ENCODE assay signal across 8 cellular contexts in the genomic region with DNA sequence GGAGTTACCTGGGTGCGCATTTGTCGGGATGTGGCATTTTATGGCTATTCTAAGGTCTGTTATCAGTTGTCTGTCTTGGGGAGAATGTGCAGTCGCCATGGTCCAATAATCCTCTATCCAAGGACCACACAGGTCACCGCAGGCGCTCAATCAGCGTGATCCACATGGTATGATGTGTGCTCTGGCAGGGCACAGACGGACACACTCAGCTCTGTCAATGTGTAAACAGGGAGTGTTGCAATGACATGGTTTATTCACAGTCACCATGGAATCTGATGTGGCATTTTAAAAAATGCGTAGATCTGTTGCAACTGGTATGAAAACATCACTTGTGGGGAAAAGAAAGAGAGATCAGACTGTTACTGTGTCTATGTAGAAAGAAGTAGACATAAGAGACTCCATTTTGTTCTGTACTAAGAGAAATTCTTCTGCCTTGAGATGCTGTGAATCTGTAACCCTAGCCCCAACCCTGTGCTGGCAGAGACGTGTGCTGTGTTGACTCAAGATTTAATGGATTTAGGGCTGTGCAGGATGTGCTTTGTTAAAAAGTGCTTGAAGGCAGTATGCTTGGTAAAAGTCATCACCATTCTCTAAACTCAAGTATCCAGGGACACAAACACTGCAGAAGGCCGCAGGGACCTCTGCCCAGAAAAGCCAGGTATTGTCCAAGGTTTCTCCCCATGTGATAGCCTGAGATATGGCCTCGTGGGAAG. TPM values are rescaled to one million over a fixed set of nuclear protein-coding genes. Genes with fewer than 3 reads are reported as not detected.
A peak's percentile ranks its signal among the peaks of the same experiment; 100 is the strongest.
DNase-seq lines count a peak whose midpoint lies in the region; TF ChIP-seq lines count a peak whose summit lies in the region.
"Not testable (repeated sequence)": the region's sequence is repeated elsewhere in the genome, so short reads cannot be mapped to it uniquely, and the experiment has no call there.
"Had no signal": no experiment of that assay in that cellular context is flagged by ENCODE, and none has a peak within 500 bp of the region (broad histone marks: within the 10 kb centered on the region; RNA-seq: fewer than 3 reads in every experiment).

No MANE protein-coding gene starts in this region.

- not testable (repeated sequence) for H3K36me3 ChIP-seq in WERI-Rb-1; parathyroid adenoma (ENCODE audit: control insufficient read depth, insufficient read depth, low read length)

- not testable (repeated sequence) for H3K27me3 ChIP-seq in WERI-Rb-1 (ENCODE audit: insufficient read depth, low read depth, severe bottlenecking); parathyroid adenoma (ENCODE audit: control insufficient read depth, insufficient read depth, low read length)

- not testable (repeated sequence) for H3K9ac ChIP-seq in parathyroid adenoma

- not testable (repeated sequence) for H3K4me3 ChIP-seq in WERI-Rb-1 (ENCODE audit: low read depth, low read length); parathyroid adenoma (ENCODE audit: low read depth, low read length)

- not testable (repeated sequence) for H3K4me1 ChIP-seq in parathyroid adenoma

- DNase-seq in COLO668 (lab: John Stamatoyannopoulos, UW; ENCODE audit: unreplicated experiment) (peak; percentile 13), HFFc6 (peak; percentile 41), NCI-H69 (lab: John Stamatoyannopoulos, UW) (peak; percentile 13), left kidney (ENCODE audit: low read depth, low spot score) (peak; percentile 48)
- not testable (repeated sequence) for DNase-seq in WERI-Rb-1; epithelial cell of prostate (ENCODE audit: low read depth, low spot score)

- peaks cover 28% of the 10 kb centered on the region for H3K36me3 Mint-ChIP-seq in HFFc6 (ENCODE audit: low read depth)

- not testable (repeated sequence) for H3K27me3 Mint-ChIP-seq in HFFc6 (ENCODE audit: insufficient read depth)

- H3K79me2 ChIP-seq in parathyroid adenoma: not testable (repeated sequence)

- peaks cover 39% of the 10 kb centered on the region for H3K9me3 Mint-ChIP-seq in HFFc6

- TF ChIP-seq CTCF in HFFc6 (IDR thresholded peaks at IDR 0.05); WERI-Rb-1 (IDR thresholded peaks at IDR 0.05; ENCODE audit: low read depth, low read length); parathyroid adenoma (IDR thresholded peaks at IDR 0.05): not testable (repeated sequence)

- H3K4me2 ChIP-seq in parathyroid adenoma (ENCODE audit: low read length): not testable (repeated sequence)

- H2AFZ ChIP-seq in parathyroid adenoma: peak overlapping the region; percentile 16

- H3K27ac ChIP-seq in WERI-Rb-1 (peak overlapping the region; percentile 47), epithelial cell of prostate (peak overlapping the region; percentile 19)
- not testable (repeated sequence) for H3K27ac ChIP-seq in parathyroid adenoma

- H3K27ac Mint-ChIP-seq in HFFc6: peak overlapping the region; percentile 12; the same call in 1 of the 2 replicates

- not testable (repeated sequence) for H3K9me3 ChIP-seq in WERI-Rb-1 (ENCODE audit: severe bottlenecking); parathyroid adenoma (ENCODE audit: control insufficient read depth, low read length)

- H3K4me3 Mint-ChIP-seq in HFFc6: not testable (repeated sequence)

- not testable (repeated sequence) for H3K4me1 Mint-ChIP-seq in HFFc6 (ENCODE audit: low read depth)

RNA-seq across cellular contexts. Expression of a gene that starts 29.9 kb away (rescaled TPM):
- total RNA-seq in HFFc6 (2021; fragmentation: NEBNext Ultra II Directional; extraction: Animal tissue kit (Norgen Biotek cat#: 25700)): 1 to 10 TPM; 2.0 to 6.4 (median 3.4) TPM
- total RNA-seq: Calu3 had no signal

RNA-seq across cellular contexts. Expression of a gene that starts 40.5 kb away (rescaled TPM):
- 10 to 100 TPM in 4 of 6 experiments, 1 to 10 TPM in 2; 9.8 to 13.0 (median 11.3) TPM for total RNA-seq in HFFc6 (2021; fragmentation: NEBNext Ultra II Directional; extraction: Animal tissue kit (Norgen Biotek cat#: 25700))
